Comparison of ENCODE assay signal across 9 cellular contexts in genomic region chr9:127741831-127742434, GRCh38. TPM values are rescaled to one million over a fixed set of nuclear protein-coding genes. Genes with fewer than 3 reads are reported as not detected.
A peak's percentile ranks its signal among the peaks of the same experiment; 100 is the strongest.
DNase-seq lines count a peak whose midpoint lies in the region; ATAC-seq and TF ChIP-seq lines count a peak whose summit lies in the region.
"Had no signal": no experiment of that assay in that cellular context is flagged by ENCODE, and none has a peak within 500 bp of the region (broad histone marks: within the 10 kb centered on the region; RNA-seq: fewer than 3 reads in every experiment).

No MANE protein-coding gene starts in this region.

- peaks cover 11% of the 10 kb centered on the region for H3K27me3 Mint-ChIP-seq in type B pancreatic cell
- H3K27me3 Mint-ChIP-seq: activated naive CD4-positive, alpha-beta T cell treated with anti-CD3 and anti-CD28 coated beads, Interleukin-2, amount 50 U/mL, for 24 hours had no signal

- peaks cover 10% of the 10 kb centered on the region for H3K4me1 Mint-ChIP-seq in type B pancreatic cell (ENCODE audit: unreplicated experiment)

- H3K27me3 ChIP-seq in lower lobe of right lung (ENCODE audit: low read depth), result no peaks in the 10 kb centered on the region

- peak; percentile 77 for DNase-seq in M059J (ENCODE audit: low read depth)
- DNase-seq in epithelial cell of esophagus (ENCODE audit: low read depth), result peak; percentile 37
- DNase-seq in lower lobe of right lung, result peak; percentile 90
- DNase-seq in type B pancreatic cell (ENCODE audit: extremely low spot score, unreplicated experiment), result no peak
- no peak for DNase-seq in Kasumi-1 (lab: John Stamatoyannopoulos, UW)
- DNase-seq in posterior vena cava (ENCODE audit: low spot score), result no peak
- DNase-seq in NCI-H2196 treated with DMSO at 0.1 percent for 48 hours (lab: John Stamatoyannopoulos, UW; ENCODE audit: unreplicated experiment), result no peak
- DNase-seq: stimulated activated CD4-positive, alpha-beta T cell treated with anti-CD3 and anti-CD28 coated beads, Interleukin-12 subunit alpha, Interleukin-12 subunit beta, amount 100 ng/mL, for 4 hours had no signal

- H3K36me3 Mint-ChIP-seq in type B pancreatic cell, result no peaks in the 10 kb centered on the region

- TF ChIP-seq CTCF in epithelial cell of esophagus (IDR thresholded peaks at IDR 0.05; ENCODE audit: insufficient read depth, low read depth, low read length, missing control alignments) (no peak), lower lobe of right lung (IDR thresholded peaks at IDR 0.05) (no peak), type B pancreatic cell (conservative IDR thresholded peaks at IDR 0.05) (no peak)

- H3K4me3 ChIP-seq in epithelial cell of esophagus (ENCODE audit: low read length) (no peak overlapping the region), lower lobe of right lung (peak overlapping the region; percentile 39)

- no peaks in the 10 kb centered on the region for H3K9me3 ChIP-seq in lower lobe of right lung

- peak overlapping the region; percentile 84 for H3K4me3 Mint-ChIP-seq in type B pancreatic cell
- H3K4me3 Mint-ChIP-seq: activated naive CD4-positive, alpha-beta T cell treated with anti-CD3 and anti-CD28 coated beads, Interleukin-2, amount 50 U/mL, for 24 hours had no signal

- intact Hi-C loops in lower lobe of right lung (cut with DNase I), result no loop called here
- intact Hi-C loops in posterior vena cava (cut with DNase I), result loop anchor here in 1 of 2 donors (2.0 kb wide), 1 partner anchor 181 kb away; no protein-coding TSS in a partner anchor

- no peak overlapping the region for H3K27ac ChIP-seq in lower lobe of right lung

- H3K4me1 ChIP-seq in lower lobe of right lung, result peaks cover 31% of the 10 kb centered on the region

- ATAC-seq in lower lobe of right lung, result peak; percentile 83 to 87

- H3K36me3 ChIP-seq in lower lobe of right lung, result peaks cover 85% of the 10 kb centered on the region

- peak overlapping the region; percentile 56 for H3K27ac Mint-ChIP-seq in type B pancreatic cell
- H3K27ac Mint-ChIP-seq: activated naive CD4-positive, alpha-beta T cell treated with anti-CD3 and anti-CD28 coated beads, Interleukin-2, amount 50 U/mL, for 24 hours had no signal

- no peaks in the 10 kb centered on the region for H3K9me3 Mint-ChIP-seq in type B pancreatic cell
- H3K9me3 Mint-ChIP-seq: activated naive CD4-positive, alpha-beta T cell treated with anti-CD3 and anti-CD28 coated beads, Interleukin-2, amount 50 U/mL, for 24 hours had no signal

RNA-seq across cellular contexts. Expression of gene TOR2A, which starts 6.8 kb away (rescaled TPM):
- 10.4 and 12.3 TPM in 2 replicates for total RNA-seq in M059J (2014; rRNA removed; shearing (Covaris generic))
- total RNA-seq in lower lobe of right lung, result 16.5 TPM
- 21.5 and 21.9 TPM in 2 replicates for total RNA-seq in type B pancreatic cell (ENCODE audit: low replicate concordance)
- 1 to 10 TPM; 4.9 to 8.2 TPM for total RNA-seq in posterior vena cava

RNA-seq across cellular contexts. Expression of gene TTC16, which starts 26.1 kb away (rescaled TPM):
- total RNA-seq in M059J (2014; rRNA removed; shearing (Covaris generic)), result not detected in 2 replicates
- total RNA-seq in lower lobe of right lung (1.3 TPM), type B pancreatic cell (ENCODE audit: low replicate concordance) (0.10 TPM in 1 of 2 replicates, not detected in the other), posterior vena cava (under 1 TPM; 0.09 to 0.14 TPM)

RNA-seq across cellular contexts. Expression of gene PTRH1, which starts 26.5 kb away (rescaled TPM):
- 10.7 and 17.5 TPM in 2 replicates for total RNA-seq in M059J (2014; rRNA removed; shearing (Covaris generic))
- total RNA-seq in lower lobe of right lung, result 9.1 TPM
- total RNA-seq in type B pancreatic cell (ENCODE audit: low replicate concordance), result 12.0 and 13.9 TPM in 2 replicates
- 1 to 10 TPM; 8.7 to 9.1 TPM for total RNA-seq in posterior vena cava

RNA-seq across cellular contexts. Expression of gene CFAP157, which starts 35.1 kb away (rescaled TPM):
- total RNA-seq in M059J (2014; rRNA removed; shearing (Covaris generic)), result not detected in 2 replicates
- total RNA-seq in lower lobe of right lung (25.9 TPM), type B pancreatic cell (ENCODE audit: low replicate concordance) (0.26 and 8.0 TPM in 2 replicates), posterior vena cava (under 1 TPM; 0.14 TPM)

RNA-seq across cellular contexts. Expression of gene SH2D3C, which starts 36.5 kb away (rescaled TPM):
- total RNA-seq in M059J (2014; rRNA removed; shearing (Covaris generic)), result 0.12 TPM in 1 of 2 replicates, not detected in the other
- total RNA-seq in lower lobe of right lung (59.4 TPM), type B pancreatic cell (ENCODE audit: low replicate concordance) (1.6 and 7.1 TPM in 2 replicates), posterior vena cava (10 to 100 TPM; 13.7 to 18.9 TPM)

Comparison
In these comparisons a context has a peak if more than half of its experiments do, and no peak if none do; other contexts are left out.
1. DNase-seq: peak in M059J (single experiment), epithelial cell of esophagus (single experiment) and lower lobe of right lung (single experiment); none in type B pancreatic cell (single experiment), Kasumi-1 (0 of 2), posterior vena cava (single experiment) and NCI-H2196 treated with DMSO at 0.1 percent for 48 hours (single experiment).